In the genomic region with DNA sequence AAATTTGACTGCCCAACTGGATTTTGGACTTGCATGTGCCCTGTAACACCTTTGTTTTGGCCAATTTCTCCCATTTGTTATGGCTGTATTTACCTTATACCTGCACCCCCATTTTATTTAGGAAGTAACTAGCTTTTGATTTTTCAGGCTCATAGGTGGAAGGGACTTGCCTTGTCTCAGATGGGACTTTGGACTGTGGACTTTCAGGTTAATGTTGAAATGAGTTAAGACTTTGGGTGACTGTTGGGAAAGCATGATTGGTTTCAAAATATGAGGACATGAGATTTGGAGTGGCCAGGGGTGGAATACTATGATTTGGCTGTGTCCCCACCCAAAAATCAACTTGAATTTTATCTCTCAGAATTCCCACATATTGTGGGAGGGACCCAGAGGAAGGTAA, we compare ENCODE assay signal across 11 cellular contexts.
"Had no signal": no experiment of that assay in that cellular context is flagged by ENCODE, and none has a peak within 500 bp of the region (broad histone marks: within the 10 kb centered on the region; RNA-seq: fewer than 3 reads in every experiment).

No MANE protein-coding gene starts in this region.

- FAIRE-seq: H1, H54 had no signal

- DNase-seq: GM23248, GOT3, H7, H9, HCEC 1CT, HFFc6 had no signal

- ATAC-seq: GM23338, HCT116 had no signal

- H3K4me3 ChIP-seq: GM23248, GM23338, HAP-1 had no signal

- H3K27ac ChIP-seq: GM23248 had no signal

- H3K9ac ChIP-seq: GM23248 had no signal

- H3K36me3 ChIP-seq: HAP-1 had no signal
